ENCODE assay signal across 1 cellular context in the genomic region with DNA sequence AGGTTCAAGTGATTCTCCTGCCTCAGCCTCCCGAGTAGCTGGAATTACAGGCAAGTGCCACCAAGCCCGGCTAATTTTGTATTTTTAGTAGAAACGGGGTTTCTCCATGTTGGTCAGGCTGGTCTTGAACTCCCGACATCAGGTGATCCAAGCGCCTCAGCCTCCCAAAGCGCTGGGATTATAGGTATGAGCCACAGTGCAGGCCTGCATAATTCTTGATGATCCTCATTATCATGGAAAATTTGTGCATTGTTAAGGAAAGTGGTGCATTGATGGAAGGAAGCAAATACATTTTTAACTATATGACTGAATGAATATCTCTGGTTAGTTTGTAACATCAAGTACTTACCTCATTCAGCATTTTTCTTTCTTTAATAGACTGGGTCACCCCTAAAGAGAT. TPM values are rescaled to one million over a fixed set of nuclear protein-coding genes. Genes with fewer than 3 reads are reported as not detected.
"Had no signal": no experiment of that assay in that cellular context is flagged by ENCODE, and none has a peak within 500 bp of the region (broad histone marks: within the 10 kb centered on the region; RNA-seq: fewer than 3 reads in every experiment).

No MANE protein-coding gene starts in this region.

RNA-seq across cellular contexts. Expression of gene RND2, which starts 38.0 kb away (rescaled TPM):
- polyA plus RNA-seq: immature natural killer cell had no signal
